ENCODE assay signal across 27 cellular contexts in the genomic region with DNA sequence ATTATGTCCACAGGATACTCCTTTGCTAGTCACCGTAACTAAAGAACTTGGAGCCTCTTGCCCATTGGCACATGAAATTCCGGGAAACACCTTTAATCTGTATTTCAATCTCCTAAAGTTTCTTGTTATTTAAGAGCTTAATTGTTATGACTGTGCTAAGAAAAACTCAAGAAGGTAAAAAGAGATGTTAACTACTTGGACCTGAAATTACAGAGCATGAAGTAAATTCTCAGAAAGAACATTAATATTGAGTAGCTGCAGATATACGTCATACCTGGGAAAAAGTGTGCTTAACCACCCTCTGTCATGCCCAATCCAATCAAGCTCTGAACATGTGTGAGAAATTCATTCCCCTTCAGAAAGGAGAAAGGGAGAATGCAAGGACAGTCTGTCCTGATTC.
"Had no signal": no experiment of that assay in that cellular context is flagged by ENCODE, and none has a peak within 500 bp of the region (broad histone marks: within the 10 kb centered on the region; RNA-seq: fewer than 3 reads in every experiment).

No MANE protein-coding gene starts in this region.

- DNase-seq: activated CD4-positive, alpha-beta T cell treated with anti-CD3 and anti-CD28 coated beads for 4 hours; activated CD4-positive, alpha-beta T cell treated with anti-CD3 and anti-CD28 coated beads, Interleukin-2, amount 10 ng/mL, durations not matched to agents 7 days and 5 days; activated CD4-positive, alpha-beta T cell treated with anti-CD3 and anti-CD28 coated beads, Interleukin-2, amount 50 U/mL, for 4 hours; activated CD4-positive, CD25-positive, alpha-beta regulatory T cell; activated CD4-positive, CD25-positive, alpha-beta regulatory T cell treated with anti-CD3 and anti-CD28 coated beads, Interleukin-2, amount 50 U/mL, for 72 hours; activated CD8-positive, alpha-beta memory T cell treated with anti-CD3 and anti-CD28 coated beads, Interleukin-2, amount 50 U/mL, for 48 hours; activated gamma-delta T cell; activated naive CD4-positive, alpha-beta T cell; activated naive CD4-positive, alpha-beta T cell treated with anti-CD3 and anti-CD28 coated beads, Interleukin-2, amount 10 ng/mL, durations not matched to agents 7 days and 5 days; activated T-cell treated with anti-CD3 and anti-CD28 coated beads for 4 hours; activated T-cell treated with anti-CD3 and anti-CD28 coated beads, Interleukin-2, amount 50 U/mL, for 24 hours; activated T-cell treated with anti-CD3 and anti-CD28 coated beads, Interleukin-2, amount 50 U/mL, for 72 hours; amniotic stem cell; anterior cingulate cortex; brain microvascular endothelial cell; dorsolateral prefrontal cortex; effector memory CD4-positive, alpha-beta T cell; foreskin fibroblast; head of caudate nucleus had no signal

- FAIRE-seq: astrocyte, bronchial epithelial cell had no signal

- H3K4me3 ChIP-seq: coronary artery, dorsolateral prefrontal cortex had no signal

- H3K27ac ChIP-seq: brain microvascular endothelial cell, coronary artery, dorsolateral prefrontal cortex had no signal

- H3K4me3 Mint-ChIP-seq: activated CD4-positive, alpha-beta T cell treated with anti-CD3 and anti-CD28 coated beads, Interleukin-2, amount 10 ng/mL, durations not matched to agents 7 days and 5 days; activated naive CD4-positive, alpha-beta T cell treated with anti-CD3 and anti-CD28 coated beads, Interleukin-2, amount 10 ng/mL, durations not matched to agents 7 days and 5 days; activated naive CD8-positive, alpha-beta T cell; activated T-cell treated with anti-CD3 and anti-CD28 coated beads, Interleukin-2, amount 50 U/mL, for 24 hours; central memory CD8-positive, alpha-beta T cell; dendritic cell treated with granulocyte-macrophage colony-stimulating factor and Interleukin-4, amounts not matched to agents 40 ng/mL and 50 ng/mL, for 4 days; endodermal cell had no signal

- H3K27me3 ChIP-seq: brain microvascular endothelial cell, dorsolateral prefrontal cortex had no signal

- H3K27me3 Mint-ChIP-seq: activated CD4-positive, alpha-beta T cell treated with anti-CD3 and anti-CD28 coated beads, Interleukin-2, amount 10 ng/mL, durations not matched to agents 7 days and 5 days; activated naive CD4-positive, alpha-beta T cell treated with anti-CD3 and anti-CD28 coated beads, Interleukin-2, amount 10 ng/mL, durations not matched to agents 7 days and 5 days; activated naive CD8-positive, alpha-beta T cell; activated T-cell treated with anti-CD3 and anti-CD28 coated beads, Interleukin-2, amount 50 U/mL, for 24 hours; central memory CD8-positive, alpha-beta T cell; dendritic cell treated with granulocyte-macrophage colony-stimulating factor and Interleukin-4, amounts not matched to agents 40 ng/mL and 50 ng/mL, for 4 days had no signal

- ATAC-seq: esophagus mucosa had no signal

- H3K36me3 Mint-ChIP-seq: activated naive CD4-positive, alpha-beta T cell treated with anti-CD3 and anti-CD28 coated beads, Interleukin-2, amount 10 ng/mL, durations not matched to agents 7 days and 5 days; activated naive CD8-positive, alpha-beta T cell had no signal

- H3K9me3 Mint-ChIP-seq: activated T-cell treated with anti-CD3 and anti-CD28 coated beads, Interleukin-2, amount 50 U/mL, for 24 hours; central memory CD8-positive, alpha-beta T cell; dendritic cell treated with granulocyte-macrophage colony-stimulating factor and Interleukin-4, amounts not matched to agents 40 ng/mL and 50 ng/mL, for 4 days; endodermal cell had no signal

- H3K27ac Mint-ChIP-seq: activated CD4-positive, alpha-beta T cell treated with anti-CD3 and anti-CD28 coated beads, Interleukin-2, amount 10 ng/mL, durations not matched to agents 7 days and 5 days; activated naive CD4-positive, alpha-beta T cell treated with anti-CD3 and anti-CD28 coated beads, Interleukin-2, amount 10 ng/mL, durations not matched to agents 7 days and 5 days; activated naive CD8-positive, alpha-beta T cell; activated T-cell treated with anti-CD3 and anti-CD28 coated beads, Interleukin-2, amount 50 U/mL, for 24 hours; activated T-cell treated with anti-CD3 and anti-CD28 coated beads, Interleukin-2, amount 50 U/mL, for 72 hours; dendritic cell treated with granulocyte-macrophage colony-stimulating factor and Interleukin-4, amounts not matched to agents 40 ng/mL and 50 ng/mL, for 4 days; endodermal cell had no signal

- H3K36me3 ChIP-seq: brain microvascular endothelial cell had no signal

- H3K4me1 Mint-ChIP-seq: activated CD4-positive, alpha-beta T cell treated with anti-CD3 and anti-CD28 coated beads, Interleukin-2, amount 10 ng/mL, durations not matched to agents 7 days and 5 days; activated naive CD4-positive, alpha-beta T cell treated with anti-CD3 and anti-CD28 coated beads, Interleukin-2, amount 10 ng/mL, durations not matched to agents 7 days and 5 days; central memory CD8-positive, alpha-beta T cell had no signal
